In the genomic region with DNA sequence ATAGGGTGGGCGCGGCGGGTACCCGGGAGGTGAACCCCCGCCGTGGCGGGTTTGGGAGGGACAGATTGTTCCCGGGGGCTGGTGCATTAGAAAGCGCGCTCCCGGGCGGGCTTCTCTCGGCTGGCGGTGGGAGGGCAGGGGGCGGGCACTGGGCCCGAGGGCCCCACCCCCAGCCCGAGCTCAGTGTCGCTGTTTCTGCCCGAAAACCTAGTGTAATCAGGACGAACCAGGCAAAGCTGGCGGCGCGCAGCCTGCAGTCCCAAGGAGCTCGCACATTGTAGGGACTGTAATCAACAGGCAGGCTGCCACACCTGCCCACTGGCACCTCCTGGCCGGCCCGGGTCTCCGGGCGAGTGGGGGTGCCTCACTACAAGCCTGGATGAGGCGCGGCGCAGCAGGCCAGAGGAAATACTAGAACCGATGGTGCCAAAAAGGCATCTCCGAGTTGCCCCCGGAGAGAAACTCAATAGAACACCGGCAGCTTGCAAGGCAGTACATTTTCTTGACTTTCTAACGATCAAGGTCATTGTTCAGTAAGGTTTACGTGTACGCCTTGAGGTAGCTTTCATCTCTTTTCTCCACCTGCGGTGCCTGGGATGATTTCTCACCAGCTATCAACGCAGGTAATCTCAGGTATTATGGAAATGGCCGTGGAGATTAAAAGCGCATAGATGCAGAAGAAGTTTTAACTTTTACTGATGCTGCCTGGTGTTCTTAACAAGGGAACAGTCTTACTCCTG, we compare ENCODE assay signal across 7 cellular contexts. TPM values are rescaled to one million over a fixed set of nuclear protein-coding genes. Genes with fewer than 3 reads are reported as not detected.
DNase-seq lines count a peak whose midpoint lies in the region; ATAC-seq, FAIRE-seq and TF ChIP-seq lines count a peak whose summit lies in the region.

No MANE protein-coding gene starts in this region.

- peaks cover 12% of the 10 kb centered on the region for H3K4me1 Mint-ChIP-seq in T-helper 17 cell

- peak overlapping the region; percentile 49 for H3K27ac Mint-ChIP-seq in T-helper 17 cell

- in situ Hi-C loops in GM13976 (cut with MboI; ENCODE audit: low sequenced_read_pairs, unreplicated experiment), result no loop called here
- in situ Hi-C loops in KBM-7 (cut with MboI; ENCODE audit: low pct_unique_long_range_greater_than_20kb, low sequenced_read_pairs), result no loop called here

- peaks cover 64% of the 10 kb centered on the region for H3K27me3 Mint-ChIP-seq in T-helper 17 cell

- peaks cover 5% of the 10 kb centered on the region for H3K36me3 Mint-ChIP-seq in T-helper 17 cell (ENCODE audit: low read depth)

- H3K27me3 ChIP-seq in small intestine (ENCODE audit: control insufficient read depth in 2 of 2, insufficient read depth in 2 of 2, low read length in 2 of 2), result peaks cover 0 to 16% of the 10 kb centered on the region in 2 donors

- peak overlapping the region; percentile 91 for H3K4me3 Mint-ChIP-seq in T-helper 17 cell

- H3K27ac ChIP-seq in angular gyrus (ENCODE audit: low read depth, low read length) (peak overlapping the region; percentile 27), small intestine (ENCODE audit: low read depth in 1 of 2, low read length in 1 of 2) (no peak overlapping the region)

- H3K4me1 ChIP-seq in small intestine (ENCODE audit: control insufficient read depth in 2 of 2, insufficient read depth in 1 of 2, low read depth in 1 of 2, low read length in 1 of 2), result no peaks in the 10 kb centered on the region

- WGBS in small intestine, 3 donors, result 1 to 3% (median 3%) methylated on average over 42 of the region's 42 CpGs

- H3K9me3 ChIP-seq in T-helper 17 cell (ENCODE audit: control insufficient read depth, low read length, poor library complexity, severe bottlenecking) (no peaks in the 10 kb centered on the region), iPS-18c (ENCODE audit: control insufficient read depth, insufficient read depth, low read length) (no peaks in the 10 kb centered on the region), small intestine (ENCODE audit: control insufficient read depth, low read depth) (no peaks in the 10 kb centered on the region)

- ATAC-seq in T-helper 17 cell, result peak; percentile 85

- no peak for FAIRE-seq in small intestine (lab: Jason Lieb, UNC)

- H3K36me3 ChIP-seq in small intestine (ENCODE audit: control insufficient read depth in 2 of 2, insufficient read depth in 2 of 2, low read length in 2 of 2), result no peaks in the 10 kb centered on the region

- peak overlapping the region; percentile 55 for H3K4me3 ChIP-seq in iPS-18c (ENCODE audit: insufficient read depth, low read depth, low read length)
- H3K4me3 ChIP-seq in small intestine (ENCODE audit: low read depth in 1 of 2, low read length in 2 of 2), result peak overlapping the region; percentile 46 to 56

- no peak for TF ChIP-seq CTCF in GM13976 (IDR thresholded peaks at IDR 0.05; ENCODE audit: borderline replicate concordance, control extremely low read depth, extremely low read depth, insufficient read depth, missing control alignments)

- peak; percentile 72 for DNase-seq in GM13976 (ENCODE audit: low spot score)
- peak; percentile 69 for DNase-seq in KBM-7
- DNase-seq in T-helper 17 cell, result peak; percentile 27 to 46 (median 38)
- DNase-seq in small intestine, result peak; percentile 18
- no peak for DNase-seq in AML-193 (lab: John Stamatoyannopoulos, UW)

RNA-seq across cellular contexts. Expression of gene SPTB, which starts 0.8 kb away (rescaled TPM):
- 1 to 10 TPM in 1 of 2 donors, under 1 TPM in 1; 0.40 to 8.4 TPM for total RNA-seq in T-helper 17 cell
- 1 to 10 TPM in 1 of 3 donors, under 1 TPM in 2; under 0.01 to 1.1 (median 0.27) TPM for polyA plus RNA-seq in small intestine

RNA-seq across cellular contexts. Expression of gene CHURC1, which starts 33.7 kb away (rescaled TPM):
- 10 to 100 TPM; 69.5 to 78.3 TPM for total RNA-seq in T-helper 17 cell
- polyA plus RNA-seq in small intestine, result 10 to 100 TPM; 25.9 to 37.1 (median 30.8) TPM

Comparison
In these comparisons a context has a peak if more than half of its experiments do, and no peak if none do; other contexts are left out.
1. DNase-seq: peak in GM13976 (single experiment), KBM-7 (single experiment), T-helper 17 cell (3 of 3) and small intestine (single experiment); none in AML-193 (0 of 2).